18 cellular contexts compared by ENCODE assay signal in the genomic region with DNA sequence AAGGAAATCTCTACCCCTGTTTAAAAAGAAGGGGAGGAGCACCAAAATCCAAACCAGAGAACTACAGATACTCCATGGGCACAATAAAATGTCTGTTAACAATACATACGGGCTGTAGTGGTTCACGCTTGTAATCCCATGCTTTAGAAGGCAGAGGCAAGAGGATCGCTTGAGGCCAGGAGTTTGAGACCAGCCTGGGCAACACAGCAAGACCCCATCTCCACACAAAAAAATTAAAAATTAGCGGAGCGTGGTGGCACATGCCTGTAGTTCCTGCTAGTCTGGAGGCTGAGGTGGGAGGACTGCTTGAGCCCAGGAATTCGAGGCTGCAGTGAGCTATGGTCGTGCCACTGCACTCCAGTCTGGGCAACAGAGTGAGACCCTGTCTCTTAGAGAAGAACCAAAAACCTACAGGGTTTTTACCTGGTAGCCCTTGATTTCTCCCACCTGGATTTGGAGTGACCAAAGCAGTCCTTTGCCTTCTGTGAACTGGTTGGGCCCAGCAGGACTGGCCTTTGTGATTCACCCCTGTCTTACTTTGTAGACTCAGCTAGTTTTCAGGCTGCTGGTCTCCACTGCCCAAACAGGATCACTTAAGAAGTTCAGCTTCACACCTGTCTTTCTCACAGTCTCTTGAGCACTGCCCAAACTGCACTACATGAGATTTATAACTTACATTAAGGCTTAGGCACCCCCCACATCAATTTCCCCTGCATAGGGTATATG. TPM values are rescaled to one million over a fixed set of nuclear protein-coding genes. Genes with fewer than 3 reads are reported as not detected.
DNase-seq lines count a peak whose midpoint lies in the region; ATAC-seq, FAIRE-seq and TF ChIP-seq lines count a peak whose summit lies in the region.
"Had no signal": no experiment of that assay in that cellular context is flagged by ENCODE, and none has a peak within 500 bp of the region (broad histone marks: within the 10 kb centered on the region; RNA-seq: fewer than 3 reads in every experiment).

No MANE protein-coding gene starts in this region.

- H4K20me1 ChIP-seq in HepG2 (ENCODE audit: insufficient read depth, low read length) = no peaks in the 10 kb centered on the region

- H3K79me2 ChIP-seq in HepG2 (ENCODE audit: insufficient read depth, low read length) = no peaks in the 10 kb centered on the region

- no peak overlapping the region for H3K4me2 ChIP-seq in HepG2 (ENCODE audit: low read depth, low read length)

- no peak overlapping the region for H3K27ac Mint-ChIP-seq in activated T-helper 1 cell treated with anti-CD3 and anti-CD28 coated beads, Interleukin-12 subunit alpha, Interleukin-12 subunit beta, Interleukin-2, Interleukin-4 antibody, amounts not matched to agents 30 ng/mL and 10 ng/mL and 1 ng/mL, durations not matched to agents 14 hours and 24 hours and 36 hours
- H3K27ac Mint-ChIP-seq: activated naive CD4-positive, alpha-beta T cell treated with anti-CD3 and anti-CD28 coated beads for 36 hours had no signal

- no peaks in the 10 kb centered on the region for H3K36me3 ChIP-seq in HepG2 (replicated peaks in 1 of 2; ENCODE audit: control insufficient read depth in 1 of 2, insufficient read depth in 2 of 2, low read length in 2 of 2)
- no peaks in the 10 kb centered on the region for H3K36me3 ChIP-seq in gastrocnemius medialis
- H3K36me3 ChIP-seq: sigmoid colon, thoracic aorta had no signal

- CTCF ChIA-PET in HepG2 (lab: Yijun Ruan, JAX; ENCODE audit: low intra/inter-chr PET ratio, low total read pairs) = no interaction called here

- H3K4me1 Mint-ChIP-seq in activated T-helper 1 cell treated with anti-CD3 and anti-CD28 coated beads, Interleukin-12 subunit alpha, Interleukin-12 subunit beta, Interleukin-2, Interleukin-4 antibody, amounts not matched to agents 30 ng/mL and 10 ng/mL and 1 ng/mL, durations not matched to agents 14 hours and 24 hours and 36 hours (ENCODE audit: low read depth) = peaks cover 1% of the 10 kb centered on the region

- FAIRE-seq in HepG2 (lab: Jason Lieb, UNC) = no peak
- FAIRE-seq: GM12892, H54 had no signal

- H3K27me3 Mint-ChIP-seq in activated T-helper 1 cell treated with anti-CD3 and anti-CD28 coated beads, Interleukin-12 subunit alpha, Interleukin-12 subunit beta, Interleukin-2, Interleukin-4 antibody, amounts not matched to agents 30 ng/mL and 10 ng/mL and 1 ng/mL, durations not matched to agents 14 hours and 24 hours and 36 hours (ENCODE audit: insufficient read depth) = peaks cover 22% of the 10 kb centered on the region

- TF ChIP-seq POLR2A in HepG2 (IDR thresholded peaks at IDR 0.05; ENCODE audit: insufficient read depth in 1 of 2, low read depth in 2 of 2, low read length in 2 of 2) (no peak), gastrocnemius medialis (IDR thresholded peaks at IDR 0.05) (no peak)

- H3K9me3 Mint-ChIP-seq in activated T-helper 1 cell treated with anti-CD3 and anti-CD28 coated beads, Interleukin-12 subunit alpha, Interleukin-12 subunit beta, Interleukin-2, Interleukin-4 antibody, amounts not matched to agents 30 ng/mL and 10 ng/mL and 1 ng/mL, durations not matched to agents 14 hours and 24 hours and 36 hours = no peaks in the 10 kb centered on the region

- POLR2A ChIA-PET in HepG2 (lab: Yijun Ruan, JAX) = no interaction called here

- no TSS peak for BruUV-seq in HepG2 (replicated peaks; lab: Mats Ljungman, UMichigan)

- TF ChIP-seq CTCF in HepG2 (CRISPR knock-in tag; IDR thresholded peaks at IDR 0.05) (no peak), gastrocnemius medialis (IDR thresholded peaks at IDR 0.05 in 4 of 5, conservative IDR thresholded peaks at IDR 0.05 in 1 of 5) (no peak)

- no peak for TF ChIP-seq RAD21 in HepG2 (CRISPR knock-in tag; IDR thresholded peaks at IDR 0.05)

- H3K4me3 Mint-ChIP-seq in activated T-helper 1 cell treated with anti-CD3 and anti-CD28 coated beads, Interleukin-12 subunit alpha, Interleukin-12 subunit beta, Interleukin-2, Interleukin-4 antibody, amounts not matched to agents 30 ng/mL and 10 ng/mL and 1 ng/mL, durations not matched to agents 14 hours and 24 hours and 36 hours = peak overlapping the region; percentile 45

- TF ChIP-seq EP300 in HepG2 (IDR thresholded peaks at IDR 0.05; ENCODE audit: low read depth in 2 of 2, low read length in 2 of 2) = no peak
- TF ChIP-seq EP300 in HepG2 (CRISPR knock-in tag; IDR thresholded peaks at IDR 0.05; ENCODE audit: borderline replicate concordance) = no peak

- H2AFZ ChIP-seq in HepG2 (ENCODE audit: low read length) = no peak overlapping the region

- intact Hi-C loops in activated T-helper 1 cell treated with anti-CD3 and anti-CD28 coated beads, Interleukin-12 subunit alpha, Interleukin-12 subunit beta, Interleukin-2, Interleukin-4 antibody, amounts not matched to agents 30 ng/mL and 10 ng/mL and 1 ng/mL, durations not matched to agents 14 hours and 24 hours and 36 hours (cut with micrococcal nuclease) = loop anchor here (1.0 to 5.0 kb wide), 2 partner anchors 9 to 396 kb away; partner anchors contain the start of gene PAN3
- intact Hi-C loops in HepG2 (cut with micrococcal nuclease; ENCODE audit: unreplicated experiment) (no loop called here), gastrocnemius medialis (cut with DNase I; ENCODE audit: low total_unique reads) (loop anchor here (2.0 kb wide), 1 partner anchor 107 kb away; no protein-coding TSS in a partner anchor)

- in situ Hi-C loops in HepG2 (cut with HindIII; ENCODE audit: extremely low pct_ligation_motif_present, low pct_unique_long_range_greater_than_20kb) = no loop called here
- in situ Hi-C loops in gastrocnemius medialis (cut with MboI; ENCODE audit: low sequenced_read_pairs in 4 of 4) = no loop called here

- ATAC-seq in HepG2 (no peak), gastrocnemius medialis (no peak), GM21367 (IDR thresholded peaks at IDR 0.05; ENCODE audit: unreplicated experiment) (no peak)

- H3K27me3 ChIP-seq in HepG2 (ENCODE audit: control insufficient read depth in 1 of 2, insufficient read depth in 2 of 2, low read length in 2 of 2) (peaks cover 4 to 38% of the 10 kb centered on the region in 2 experiments), gastrocnemius medialis (peaks cover 14 to 44% (median 16%) of the 10 kb centered on the region in 3 donors)

- H3K4me1 ChIP-seq in HepG2 (ENCODE audit: insufficient read depth, low read length) (peaks cover 14% of the 10 kb centered on the region), gastrocnemius medialis (peaks cover 0 to 6% of the 10 kb centered on the region in 2 donors)

- H3K9ac ChIP-seq in HepG2 (ENCODE audit: insufficient read depth, low read depth, low read length) = no peak overlapping the region

- WGBS in HepG2 (ENCODE audit: low lambda C conversion rate) = 93% methylated on average over 5 of the region's 7 CpGs

- DNase-seq in DMS53 (lab: John Stamatoyannopoulos, UW) (peak; percentile 37), DMS53 treated with DMSO at 0.1 percent for 48 hours (lab: John Stamatoyannopoulos, UW; ENCODE audit: unreplicated experiment) (no peak), HepG2 (ENCODE audit: low spot score) (no peak), gastrocnemius medialis (no peak), HPDE6-E6E7 (ENCODE audit: extremely low spot score) (no peak), SKM-1 (lab: John Stamatoyannopoulos, UW; ENCODE audit: unreplicated experiment) (no peak)
- DNase-seq in activated T-helper 1 cell treated with anti-CD3 and anti-CD28 coated beads, Interleukin-12 subunit alpha, Interleukin-12 subunit beta, Interleukin-2, Interleukin-4 antibody, amounts not matched to agents 30 ng/mL and 10 ng/mL and 1 ng/mL, durations not matched to agents 14 hours and 24 hours and 36 hours (ENCODE audit: low spot score) = no peak
- DNase-seq: 8988T; activated naive CD4-positive, alpha-beta T cell treated with anti-CD3 and anti-CD28 coated beads for 36 hours; IMR-90; sigmoid colon; stimulated activated CD4-positive, alpha-beta T cell treated with anti-CD3 and anti-CD28 coated beads, Interleukin-4, amount 100 ng/mL, for 1 hour; stimulated activated CD8-positive, alpha-beta memory T cell treated with anti-CD3 and anti-CD28 coated beads, Interleukin-4, amount 100 ng/mL, for 48 hours had no signal

- H3K9me3 ChIP-seq in HepG2 (ENCODE audit: low read length) (no peaks in the 10 kb centered on the region), gastrocnemius medialis (no peaks in the 10 kb centered on the region)
- H3K9me3 ChIP-seq: sigmoid colon, thoracic aorta had no signal

- H3K4me3 ChIP-seq in HepG2 (replicated peaks in 1 of 3; ENCODE audit: insufficient read depth in 1 of 3, low read depth in 2 of 3, low read length in 3 of 3) = no peak overlapping the region
- H3K4me3 ChIP-seq in gastrocnemius medialis = peak overlapping the region in 1 of 4 donors; percentile 43

- H3K27ac ChIP-seq in HepG2 (ENCODE audit: extremely low read length, insufficient read depth, low read length) = no peak overlapping the region
- peak overlapping the region in 3 of 4 donors; percentile 72 to 80 (median 77) for H3K27ac ChIP-seq in gastrocnemius medialis
- H3K27ac ChIP-seq: sigmoid colon, thoracic aorta had no signal

- no peaks in the 10 kb centered on the region for H3K36me3 Mint-ChIP-seq in activated T-helper 1 cell treated with anti-CD3 and anti-CD28 coated beads, Interleukin-12 subunit alpha, Interleukin-12 subunit beta, Interleukin-2, Interleukin-4 antibody, amounts not matched to agents 30 ng/mL and 10 ng/mL and 1 ng/mL, durations not matched to agents 14 hours and 24 hours and 36 hours (ENCODE audit: low read depth)

RNA-seq across cellular contexts. Expression of gene FLT1, which starts 38.7 kb away (rescaled TPM):
- total RNA-seq in activated T-helper 1 cell treated with anti-CD3 and anti-CD28 coated beads, Interleukin-12 subunit alpha, Interleukin-12 subunit beta, Interleukin-2, Interleukin-4 antibody, amounts not matched to agents 30 ng/mL and 10 ng/mL and 1 ng/mL, durations not matched to agents 14 hours and 24 hours and 36 hours = 45.6 and 46.3 TPM in 2 replicates
- 0.02 TPM in 1 of 2 replicates, not detected in the other for total RNA-seq in HepG2 (2016; rRNA removed; fragmentation: Illumina TruSeq; extraction: Trizol)
- total RNA-seq in HepG2 (2016; cell fraction: cytosol; rRNA removed; fragmentation: Illumina TruSeq; extraction: Trizol; ENCODE audit: low read depth) = not detected in 2 replicates
- not detected in 2 replicates for total RNA-seq in HepG2 (2016; cell fraction: insoluble cytoplasmic fraction; rRNA removed; fragmentation: Illumina TruSeq; extraction: Trizol)
- not detected in 2 replicates for total RNA-seq in HepG2 (2016; cell fraction: membrane; rRNA removed; fragmentation: Illumina TruSeq; extraction: Trizol)
- total RNA-seq in HepG2 (2016; cell fraction: nucleus; rRNA removed; fragmentation: Illumina TruSeq; extraction: Trizol) = not detected in 2 replicates
- polyA plus RNA-seq in HepG2 (2011; rRNA removed) = not detected in 2 replicates
- 0.03 TPM in 1 of 2 replicates, not detected in the other for polyA plus RNA-seq in HepG2 (2011; cell fraction: cytosol; rRNA removed)
- not detected in 2 replicates for polyA plus RNA-seq in HepG2 (2011; cell fraction: nucleus; rRNA removed)
- not detected in 2 replicates for polyA plus RNA-seq in HepG2 (2012)
- not detected in 2 replicates for polyA plus RNA-seq in HepG2 (2016; cell fraction: cytosol; fragmentation: Illumina TruSeq; extraction: Trizol; ENCODE audit: low read depth)
- not detected in 2 replicates for polyA plus RNA-seq in HepG2 (2016; cell fraction: insoluble cytoplasmic fraction; fragmentation: Illumina TruSeq; extraction: Trizol; ENCODE audit: low read depth)
- not detected in 2 replicates for polyA plus RNA-seq in HepG2 (2016; cell fraction: membrane; fragmentation: Illumina TruSeq; extraction: Trizol; ENCODE audit: low read depth)
- polyA plus RNA-seq in HepG2 (2016; cell fraction: nucleus; fragmentation: Illumina TruSeq; extraction: Trizol; ENCODE audit: insufficient read depth, low read depth) = not detected in 2 replicates
- not detected in 2 replicates for polyA minus RNA-seq in HepG2 (2011; rRNA and poly(A)+ RNA removed; ENCODE audit: low replicate concordance)
- polyA minus RNA-seq in HepG2 (2011; cell fraction: cytosol; rRNA and poly(A)+ RNA removed) = not detected in 2 replicates
- not detected in 2 replicates for polyA minus RNA-seq in HepG2 (2011; cell fraction: nucleus; rRNA and poly(A)+ RNA removed)
- total RNA-seq in gastrocnemius medialis = 10 to 100 TPM; 20.7 to 42.9 (median 29.5) TPM
- total RNA-seq: G401 had no signal

Comparison
In these comparisons a context has a peak if more than half of its experiments do, and no peak if none do; other contexts are left out.
1. RNA of gene FLT1, which starts 38.7 kb away (total RNA-seq): 45.6 to 46.3 TPM in activated T-helper 1 cell treated with anti-CD3 and anti-CD28 coated beads, Interleukin-12 subunit alpha, Interleukin-12 subunit beta, Interleukin-2, Interleukin-4 antibody, amounts not matched to agents 30 ng/mL and 10 ng/mL and 1 ng/mL, durations not matched to agents 14 hours and 24 hours and 36 hours and 20.7 to 42.9 TPM in gastrocnemius medialis; 0.02 TPM in HepG2; every median in the first group is over 10 times any median in the second.